Comparison of ENCODE assay signal across 23 cellular contexts in the genomic region with DNA sequence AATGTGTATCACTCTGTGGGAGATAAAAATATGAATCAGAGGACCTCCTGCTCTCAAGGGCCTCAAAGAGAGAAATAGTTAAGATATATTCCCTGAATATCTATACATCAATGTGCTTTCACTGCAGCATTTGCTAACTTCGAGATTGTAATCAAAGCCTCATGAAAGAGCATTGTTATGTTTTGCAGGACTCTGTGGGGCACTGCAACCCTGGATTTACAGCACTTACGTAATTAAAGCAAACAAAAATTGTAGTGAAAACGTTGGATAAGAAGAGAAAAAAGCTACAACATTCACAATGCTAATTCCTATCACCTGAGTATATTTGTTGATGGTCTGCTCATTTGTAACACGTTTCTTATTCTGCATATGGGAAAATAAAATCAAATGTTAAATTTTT. TPM values are rescaled to one million over a fixed set of nuclear protein-coding genes. Genes with fewer than 3 reads are reported as not detected.
DNase-seq lines count a peak whose midpoint lies in the region; TF ChIP-seq lines count a peak whose summit lies in the region.
"Had no signal": no experiment of that assay in that cellular context is flagged by ENCODE, and none has a peak within 500 bp of the region (broad histone marks: within the 10 kb centered on the region; RNA-seq: fewer than 3 reads in every experiment).

No MANE protein-coding gene starts in this region.

- no peak overlapping the region for H2BK5ac ChIP-seq in mesendoderm (ENCODE audit: low read length)

- H3K4me3 ChIP-seq in HUES48 (ENCODE audit: low read depth, low read length) (no peak overlapping the region; the same call in 1 of the 2 replicates), adipocyte (ENCODE audit: low read length) (no peak overlapping the region), iPS-18c (ENCODE audit: insufficient read depth, low read depth, low read length) (peak overlapping the region; percentile 9; the same call in 1 of the 2 replicates), mesendoderm (ENCODE audit: low read length) (no peak overlapping the region), spleen (no peak overlapping the region)
- H3K4me3 ChIP-seq: BLaER1, GM23248 had no signal

- H3K4me1 ChIP-seq in HUES48 (ENCODE audit: control insufficient read depth, insufficient read depth, low read length) (peaks cover 11% of the 10 kb centered on the region), adipocyte (ENCODE audit: control insufficient read depth, insufficient read depth, low read length) (no peaks in the 10 kb centered on the region), mesendoderm (ENCODE audit: control insufficient read depth, low read depth, low read length) (peaks cover 2% of the 10 kb centered on the region), spleen (no peaks in the 10 kb centered on the region)
- H3K4me1 ChIP-seq: BLaER1 had no signal

- no peak overlapping the region for H3K56ac ChIP-seq in mesendoderm (ENCODE audit: low read length)

- H3K27ac ChIP-seq in HUES48 (ENCODE audit: low read depth, low read length): peak overlapping the region; percentile 80
- H3K27ac ChIP-seq in mesendoderm (ENCODE audit: low read depth, low read length): peak overlapping the region; percentile 83
- H3K27ac ChIP-seq in spleen: no peak overlapping the region
- H3K27ac ChIP-seq: BLaER1, GM23248 had no signal

- no peaks in the 10 kb centered on the region for H3K79me2 ChIP-seq in mesendoderm (ENCODE audit: control insufficient read depth, insufficient read depth, low read length)

- H3K18ac ChIP-seq in mesendoderm (ENCODE audit: low read length): peak overlapping the region; percentile 87

- DNase-seq in adipocyte (ENCODE audit: low read depth) (peak; percentile 38), mesendoderm (peak; percentile 81), inferior parietal cortex (ENCODE audit: extremely low spot score) (no peak), spleen (no peak), C1 segment of cervical spinal cord (lab: John Stamatoyannopoulos, UW) (no peak)
- DNase-seq: CD4-positive, alpha-beta T cell; GM23248; HCEC 1CT; NCI-H1105; NCI-H1436 treated with DMSO at 0.1 percent for 48 hours; NCI-H187 treated with DMSO at 0.1 percent for 48 hours; NCI-H2107; NCI-H446; NCI-H524 treated with DMSO at 0.1 percent for 48 hours; NCI-H774; SK-N-SH; SW 1271 had no signal

- H3K27me3 ChIP-seq in HUES48 (ENCODE audit: control insufficient read depth, insufficient read depth, low read length) (no peaks in the 10 kb centered on the region), adipocyte (replicated peaks; ENCODE audit: control insufficient read depth, insufficient read depth, low read length) (no peaks in the 10 kb centered on the region), mesendoderm (ENCODE audit: insufficient read depth, low read length, poor library complexity) (no peaks in the 10 kb centered on the region), spleen (replicated peaks in 1 of 7) (no peaks in the 10 kb centered on the region)
- H3K27me3 ChIP-seq: BLaER1 had no signal

- intact Hi-C loops in spleen (cut with DNase I; ENCODE audit: low total_unique reads): no loop called here

- peak overlapping the region; percentile 28 for H2BK120ac ChIP-seq in mesendoderm (ENCODE audit: low read depth, low read length)

- no peak for TF ChIP-seq POLR2A in spleen (IDR thresholded peaks at IDR 0.05)

- H3K79me1 ChIP-seq in mesendoderm (ENCODE audit: low read length): no peaks in the 10 kb centered on the region

- H4K5ac ChIP-seq in mesendoderm (ENCODE audit: low read length): no peak overlapping the region

- TF ChIP-seq CTCF in spleen (IDR thresholded peaks at IDR 0.05 in 8 of 11, conservative IDR thresholded peaks at IDR 0.05 in 3 of 11): no peak

- no peak overlapping the region for H2AK5ac ChIP-seq in mesendoderm (ENCODE audit: low read length)

- H3K36me3 ChIP-seq in HUES48 (ENCODE audit: control insufficient read depth, insufficient read depth, low read length) (no peaks in the 10 kb centered on the region), adipocyte (ENCODE audit: control insufficient read depth, insufficient read depth, low read length, severe bottlenecking) (no peaks in the 10 kb centered on the region), mesendoderm (ENCODE audit: control insufficient read depth, insufficient read depth, low read length) (no peaks in the 10 kb centered on the region), spleen (no peaks in the 10 kb centered on the region)
- H3K36me3 ChIP-seq: BLaER1 had no signal

- H3K23ac ChIP-seq in mesendoderm (ENCODE audit: low read length): no peak overlapping the region

- H2BK15ac ChIP-seq in mesendoderm (replicated peaks; ENCODE audit: low read depth): no peak overlapping the region

- no peak overlapping the region for H4K8ac ChIP-seq in mesendoderm (ENCODE audit: low read depth, low read length)

- H3K4ac ChIP-seq in mesendoderm (ENCODE audit: low read depth, low read length): peak overlapping the region; percentile 55

- no peak overlapping the region for H3K4me2 ChIP-seq in mesendoderm (ENCODE audit: low read length)
- H3K4me2 ChIP-seq: BLaER1, SK-N-SH had no signal

- H3K9me3 ChIP-seq in HUES48 (ENCODE audit: control insufficient read depth, insufficient read depth, low read length): no peaks in the 10 kb centered on the region
- H3K9me3 ChIP-seq in adipocyte (ENCODE audit: control insufficient read depth, low read length): no peaks in the 10 kb centered on the region
- no peaks in the 10 kb centered on the region for H3K9me3 ChIP-seq in iPS-18c (ENCODE audit: control insufficient read depth, insufficient read depth, low read length)
- H3K9me3 ChIP-seq in spleen: no peaks in the 10 kb centered on the region
- H3K9me3 ChIP-seq: BLaER1, SK-N-SH had no signal

- H3K9ac ChIP-seq in HUES48 (ENCODE audit: low read depth, low read length) (no peak overlapping the region), adipocyte (ENCODE audit: low read length) (no peak overlapping the region), mesendoderm (ENCODE audit: low read length) (no peak overlapping the region)
- H3K9ac ChIP-seq: BLaER1, GM23248, SK-N-SH had no signal

- WGBS in mesendoderm (ENCODE audit: extremely low coverage, insufficient coverage, low lambda C conversion rate): no CpG with 5 or more reads among the region's 4 CpGs
- WGBS in spleen, 5 donors: 60 to 77% (median 68%) methylated on average over 4 of the region's 4 CpGs

RNA-seq across cellular contexts. Expression of gene ETNPPL, which starts 48.0 kb away (rescaled TPM):
- polyA plus RNA-seq in mesendoderm (2013, experiment 1 of 2): 1.5 TPM
- polyA plus RNA-seq in mesendoderm (2013, experiment 2 of 2): 2.1 TPM
- 1 to 10 TPM in 4 of 7 donors, under 1 TPM in 2, not detected in 1; 0.50 to 3.1 (median 1.7) TPM for total RNA-seq in spleen
- 1 to 10 TPM; 1.0 to 1.6 (median 1.0) TPM for polyA plus RNA-seq in spleen
- total RNA-seq: CD4-positive, alpha-beta T cell; GM23248; HT-29 had no signal
- polyA plus RNA-seq: AG04450, GM23248, IgD-negative memory B cell, SK-N-SH had no signal

Comparison
In these comparisons a context has a peak if more than half of its experiments do, and no peak if none do; other contexts are left out.
1. H3K27ac ChIP-seq: peak in HUES48 (single experiment) and mesendoderm (single experiment); none in spleen (0 of 8).
2. DNase-seq: peak in adipocyte (single experiment) and mesendoderm (single experiment); none in inferior parietal cortex (single experiment), spleen (single experiment) and C1 segment of cervical spinal cord (0 of 14).